Comparison of ENCODE assay signal across 1 cellular context in the genomic region with DNA sequence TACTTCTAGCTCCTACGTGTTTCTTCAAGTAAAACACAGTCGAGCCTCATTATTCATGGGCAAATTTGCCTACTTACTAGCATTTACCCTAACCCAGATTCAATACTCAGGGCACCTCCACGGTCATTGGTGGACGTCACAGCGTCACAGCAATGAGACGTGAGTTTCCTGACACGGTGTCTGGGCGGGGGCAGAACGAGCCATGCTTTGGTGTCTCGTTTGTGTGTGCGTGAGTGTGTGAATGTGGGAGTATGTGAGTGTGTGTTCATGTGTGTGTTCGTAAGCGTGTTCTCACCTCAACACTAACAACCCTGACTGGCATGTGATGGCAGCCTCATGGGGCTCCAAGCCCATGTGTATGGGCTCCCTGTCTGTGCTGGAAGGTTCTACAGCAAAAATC.
TF ChIP-seq lines count a peak whose summit lies in the region.

No MANE protein-coding gene starts in this region.

TF ChIP-seq in A549, 52 proteins besides CTCF, POLR2A, EP300 and RAD21 (continued from another document):
- TF ChIP-seq E2F6 (IDR thresholded peaks at IDR 0.05; ENCODE audit: borderline replicate concordance, low read depth) (no peak), POLR2AphosphoS2 (conservative IDR thresholded peaks at IDR 0.05; ENCODE audit: low read length) (no peak), BHLHE40 (IDR thresholded peaks at IDR 0.05; ENCODE audit: low read depth, low read length) (no peak), SREBF2 (IDR thresholded peaks at IDR 0.05) (no peak), CHD4 (IDR thresholded peaks at IDR 0.05; ENCODE audit: borderline replicate concordance) (no peak), TFCP2L1 (CRISPR knock-in tag; IDR thresholded peaks at IDR 0.05) (no peak), PHF8 (IDR thresholded peaks at IDR 0.05; ENCODE audit: borderline replicate concordance, low read depth) (no peak), MYC (IDR thresholded peaks at IDR 0.05; ENCODE audit: borderline replicate concordance, low read length) (no peak), ZC3H11A (IDR thresholded peaks at IDR 0.05) (no peak), NPAS2 (CRISPR knock-in tag; IDR thresholded peaks at IDR 0.05; ENCODE audit: borderline replicate concordance) (no peak), CEBPB (IDR thresholded peaks at IDR 0.05) (no peak), NR3C1 (IDR thresholded peaks at IDR 0.05) (no peak), MAFK (IDR thresholded peaks at IDR 0.05; ENCODE audit: partially characterized antibody) (no peak), HES2 (IDR thresholded peaks at IDR 0.05) (no peak), ESRRA (IDR thresholded peaks at IDR 0.05; ENCODE audit: borderline replicate concordance, low read length) (no peak), KDM1A (IDR thresholded peaks at IDR 0.05; ENCODE audit: low read depth) (no peak)
- TF ChIP-seq, protein P1, sequence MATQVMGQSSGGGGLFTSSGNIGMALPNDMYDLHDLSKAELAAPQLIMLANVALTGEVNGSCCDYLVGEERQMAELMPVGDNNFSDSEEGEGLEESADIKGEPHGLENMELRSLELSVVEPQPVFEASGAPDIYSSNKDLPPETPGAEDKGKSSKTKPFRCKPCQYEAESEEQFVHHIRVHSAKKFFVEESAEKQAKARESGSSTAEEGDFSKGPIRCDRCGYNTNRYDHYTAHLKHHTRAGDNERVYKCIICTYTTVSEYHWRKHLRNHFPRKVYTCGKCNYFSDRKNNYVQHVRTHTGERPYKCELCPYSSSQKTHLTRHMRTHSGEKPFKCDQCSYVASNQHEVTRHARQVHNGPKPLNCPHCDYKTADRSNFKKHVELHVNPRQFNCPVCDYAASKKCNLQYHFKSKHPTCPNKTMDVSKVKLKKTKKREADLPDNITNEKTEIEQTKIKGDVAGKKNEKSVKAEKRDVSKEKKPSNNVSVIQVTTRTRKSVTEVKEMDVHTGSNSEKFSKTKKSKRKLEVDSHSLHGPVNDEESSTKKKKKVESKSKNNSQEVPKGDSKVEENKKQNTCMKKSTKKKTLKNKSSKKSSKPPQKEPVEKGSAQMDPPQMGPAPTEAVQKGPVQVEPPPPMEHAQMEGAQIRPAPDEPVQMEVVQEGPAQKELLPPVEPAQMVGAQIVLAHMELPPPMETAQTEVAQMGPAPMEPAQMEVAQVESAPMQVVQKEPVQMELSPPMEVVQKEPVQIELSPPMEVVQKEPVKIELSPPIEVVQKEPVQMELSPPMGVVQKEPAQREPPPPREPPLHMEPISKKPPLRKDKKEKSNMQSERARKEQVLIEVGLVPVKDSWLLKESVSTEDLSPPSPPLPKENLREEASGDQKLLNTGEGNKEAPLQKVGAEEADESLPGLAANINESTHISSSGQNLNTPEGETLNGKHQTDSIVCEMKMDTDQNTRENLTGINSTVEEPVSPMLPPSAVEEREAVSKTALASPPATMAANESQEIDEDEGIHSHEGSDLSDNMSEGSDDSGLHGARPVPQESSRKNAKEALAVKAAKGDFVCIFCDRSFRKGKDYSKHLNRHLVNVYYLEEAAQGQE (IDR thresholded peaks at IDR 0.05): no peak
